19 cellular contexts compared by ENCODE assay signal in genomic region chr7:6546852-6547251, GRCh38. TPM values are rescaled to one million over a fixed set of nuclear protein-coding genes. Genes with fewer than 3 reads are reported as not detected.
DNase-seq lines count a peak whose midpoint lies in the region; ATAC-seq and TF ChIP-seq lines count a peak whose summit lies in the region.
"Had no signal": no experiment of that assay in that cellular context is flagged by ENCODE, and none has a peak within 500 bp of the region (broad histone marks: within the 10 kb centered on the region; RNA-seq: fewer than 3 reads in every experiment).

No MANE protein-coding gene starts in this region.

- no peak overlapping the region for H2AFZ ChIP-seq in mammary epithelial cell (ENCODE audit: low read depth, low read length)

- no peaks in the 10 kb centered on the region for H4K20me1 ChIP-seq in mammary epithelial cell (ENCODE audit: insufficient read depth, low read length)

- H3K4me3 ChIP-seq in HL-60 (replicated peaks; ENCODE audit: insufficient read depth, low read length) (no peak overlapping the region), mammary epithelial cell (replicated peaks in 1 of 3; ENCODE audit: insufficient read depth in 1 of 3, low read depth in 2 of 3, low read length in 3 of 3) (no peak overlapping the region)
- H3K4me3 ChIP-seq: SK-N-MC, stomach, upper lobe of right lung had no signal

- dilution Hi-C loops in mammary epithelial cell (cut with HindIII; ENCODE audit: low sequenced_read_pairs): loop anchor here (10.0 kb wide), 2 partner anchors 88 to 128 kb away; partner anchors contain the start of gene ZNF316

- intact Hi-C loops in mammary epithelial cell (cut with micrococcal nuclease): no loop called here

- H3K4me1 ChIP-seq in mammary epithelial cell (ENCODE audit: insufficient read depth, low read length): no peaks in the 10 kb centered on the region
- H3K4me1 ChIP-seq: stomach, upper lobe of right lung had no signal

- H3K79me2 ChIP-seq in mammary epithelial cell (ENCODE audit: insufficient read depth, low read length): no peaks in the 10 kb centered on the region

- H3K9ac ChIP-seq in mammary epithelial cell (ENCODE audit: insufficient read depth, low read length): no peak overlapping the region

- H3K36me3 ChIP-seq in mammary epithelial cell (ENCODE audit: insufficient read depth, low read length): no peaks in the 10 kb centered on the region
- H3K36me3 ChIP-seq: neutrophil, stomach, upper lobe of right lung had no signal

- TF ChIP-seq CTCF in HL-60 (IDR thresholded peaks at IDR 0.05; ENCODE audit: insufficient read depth, low read length): no peak
- TF ChIP-seq CTCF in mammary epithelial cell (conservative IDR thresholded peaks at IDR 0.05 in 1 of 2, IDR thresholded peaks at IDR 0.05 in 1 of 2; ENCODE audit: extremely low read depth in 1 of 2, insufficient read depth in 1 of 2, low read depth in 1 of 2, low read length in 2 of 2): no peak

- H3K4me2 ChIP-seq in mammary epithelial cell (ENCODE audit: insufficient read depth, low read depth, low read length): no peak overlapping the region

- H3K27me3 ChIP-seq in HL-60 (ENCODE audit: insufficient read depth, poor library complexity, severe bottlenecking) (no peaks in the 10 kb centered on the region), mammary epithelial cell (ENCODE audit: insufficient read depth, low read length) (no peaks in the 10 kb centered on the region)
- H3K27me3 ChIP-seq: neutrophil, upper lobe of right lung had no signal

- DNase-seq in NCI-H748 (lab: John Stamatoyannopoulos, UW; ENCODE audit: unreplicated experiment) (peak; percentile 33), NCI-H748 treated with DMSO at 0.1 percent for 48 hours (lab: John Stamatoyannopoulos, UW) (no peak), HL-60 (ENCODE audit: low read depth in 1 of 2, low spot score in 1 of 2) (no peak), mammary epithelial cell (peak; percentile 21), pons (ENCODE audit: low spot score) (peak; percentile 12), NCI-H187 (lab: John Stamatoyannopoulos, UW) (no peak)
- no peak for DNase-seq in stimulated activated CD4-positive, alpha-beta T cell treated with anti-CD3 and anti-CD28 coated beads, Interleukin-4, amount 100 ng/mL, for 24 hours
- DNase-seq: activated naive CD4-positive, alpha-beta T cell; aorta; CD8-positive, alpha-beta T cell; NCI-H446; OCI-M1; stomach; upper lobe of right lung had no signal

- in situ Hi-C loops in mammary epithelial cell (cut with MboI; ENCODE audit: low sequenced_read_pairs in 2 of 2): no loop called here

- no peak for ATAC-seq in HG03280 (IDR thresholded peaks at IDR 0.05; ENCODE audit: unreplicated experiment)
- ATAC-seq: CD8-positive, alpha-beta T cell; right cardiac atrium; upper lobe of right lung had no signal

- H3K9me3 ChIP-seq in mammary epithelial cell (replicated peaks; ENCODE audit: insufficient read depth, low read length): no peaks in the 10 kb centered on the region
- H3K9me3 ChIP-seq: neutrophil, stomach, upper lobe of right lung had no signal

- peak overlapping the region; percentile 43; the same call in 1 of the 2 replicates for H3K27ac ChIP-seq in HL-60 (replicated peaks)
- H3K27ac ChIP-seq in mammary epithelial cell (ENCODE audit: insufficient read depth, low read depth, low read length): no peak overlapping the region
- H3K27ac ChIP-seq: neutrophil, SK-N-MC, stomach, upper lobe of right lung had no signal

- CTCF ChIA-PET in mammary epithelial cell (lab: Charles Lee; ENCODE audit: low non-redundant PET): no interaction called here

- BruUV-seq in mammary epithelial cell (replicated peaks; lab: Mats Ljungman, UMichigan): no TSS peak

- 81% methylated on average over 2 of the region's 3 CpGs for WGBS in mammary epithelial cell (ENCODE audit: low coverage, missing lambda C conversion rate)

RNA-seq across cellular contexts. Expression of gene GRID2IP, which starts 4.4 kb away (rescaled TPM):
- not detected for total RNA-seq in mammary epithelial cell
- 0.01 TPM for polyA plus RNA-seq in mammary epithelial cell
- not detected for polyA minus RNA-seq in mammary epithelial cell
- total RNA-seq: fibroblast of villous mesenchyme had no signal

RNA-seq across cellular contexts. Expression of gene ZDHHC4, which starts 30.4 kb away (rescaled TPM):
- 10 to 100 TPM; 34.1 to 52.5 TPM for total RNA-seq in mammary epithelial cell
- polyA plus RNA-seq in mammary epithelial cell: 40.5 TPM
- 52.4 TPM for polyA minus RNA-seq in mammary epithelial cell

RNA-seq across cellular contexts. Expression of gene INTS15, which starts 43.0 kb away (rescaled TPM):
- total RNA-seq in mammary epithelial cell: 10 to 100 TPM; 12.5 to 21.1 TPM
- 17.3 TPM for polyA plus RNA-seq in mammary epithelial cell
- 28.5 TPM for polyA minus RNA-seq in mammary epithelial cell

Comparison
In these comparisons a context has a peak if more than half of its experiments do, and no peak if none do; other contexts are left out.
1. DNase-seq: peak in NCI-H748 (single experiment), mammary epithelial cell (single experiment) and pons (single experiment); none in NCI-H748 treated with DMSO at 0.1 percent for 48 hours (single experiment), HL-60 (0 of 2), stimulated activated CD4-positive, alpha-beta T cell treated with anti-CD3 and anti-CD28 coated beads, Interleukin-4, amount 100 ng/mL, for 24 hours (single experiment) and NCI-H187 (0 of 2).